In the genomic region with DNA sequence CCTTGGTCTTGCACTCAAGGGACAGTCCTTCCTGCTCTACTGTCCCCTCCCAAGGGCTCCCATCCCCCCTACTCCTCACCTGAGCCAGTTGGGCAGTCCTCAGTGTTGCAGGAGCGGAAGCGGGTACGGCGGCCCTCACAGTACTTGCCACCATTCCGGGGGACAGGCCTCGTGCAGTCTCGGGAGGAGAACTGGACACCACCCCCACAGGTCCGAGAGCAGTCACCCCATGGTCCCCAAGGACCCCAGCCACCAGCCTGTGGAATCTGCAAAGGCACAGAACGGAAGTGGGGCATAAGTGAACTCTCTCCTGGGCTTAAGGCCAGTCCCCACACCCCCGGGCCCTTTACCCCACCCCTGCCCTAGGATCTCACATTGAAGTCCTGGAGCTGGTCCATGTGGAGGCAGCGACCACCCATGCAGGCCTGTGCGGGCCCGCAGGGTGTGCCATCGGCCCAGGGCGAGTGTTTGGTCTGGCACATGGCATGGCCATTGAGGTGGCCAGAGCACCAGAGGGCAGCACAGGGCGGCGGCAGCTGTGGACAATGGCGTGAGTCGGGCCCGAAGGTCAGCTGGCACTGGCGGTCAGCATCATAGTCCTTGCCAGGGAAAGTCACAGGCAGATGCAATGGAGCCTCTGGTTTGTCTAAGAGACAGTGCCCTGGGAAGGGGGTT, we compare ENCODE assay signal across 15 cellular contexts. TPM values are rescaled to one million over a fixed set of nuclear protein-coding genes. Genes with fewer than 3 reads are reported as not detected.
DNase-seq lines count a peak whose midpoint lies in the region; ATAC-seq and TF ChIP-seq lines count a peak whose summit lies in the region.
"Had no signal": no experiment of that assay in that cellular context is flagged by ENCODE, and none has a peak within 500 bp of the region (broad histone marks: within the 10 kb centered on the region; RNA-seq: fewer than 3 reads in every experiment).

No MANE protein-coding gene starts in this region.

- H3K9me3 ChIP-seq in adrenal gland (replicated peaks in 1 of 3) (no peaks in the 10 kb centered on the region), right atrium auricular region (no peaks in the 10 kb centered on the region), psoas muscle (no peaks in the 10 kb centered on the region)
- H3K9me3 ChIP-seq: neutrophil had no signal

- H3K4me1 ChIP-seq in adrenal gland (replicated peaks in 1 of 2) (peaks cover 7 to 45% of the 10 kb centered on the region in 2 donors), right atrium auricular region (peaks cover 0 to 53% of the 10 kb centered on the region in 2 donors), psoas muscle (peaks cover 13% of the 10 kb centered on the region)

- H3K4me1 Mint-ChIP-seq in Calu3 (ENCODE audit: low read depth, unreplicated experiment), result peaks cover 18% of the 10 kb centered on the region

- TF ChIP-seq POLR2A in adrenal gland (IDR thresholded peaks at IDR 0.05), result peak in 1 of 2 donors; percentile 13

- TF ChIP-seq CTCF in Calu3 (IDR thresholded peaks at IDR 0.05; ENCODE audit: unreplicated experiment), result peak; percentile 22
- peak in 5 of 6 experiments; percentile 34 to 52 (median 48) for TF ChIP-seq CTCF in adrenal gland (IDR thresholded peaks at IDR 0.05)
- no peak for TF ChIP-seq CTCF in right atrium auricular region (IDR thresholded peaks at IDR 0.05)
- TF ChIP-seq CTCF in psoas muscle (IDR thresholded peaks at IDR 0.05), result peak; percentile 27

- no peaks in the 10 kb centered on the region for H3K9me3 Mint-ChIP-seq in Calu3 (ENCODE audit: low read depth, unreplicated experiment)
- H3K9me3 Mint-ChIP-seq: activated T-helper 2 cell treated with anti-CD3 and anti-CD28 coated beads, Interferon-gamma antibody, Interleukin-2, Interleukin-4, amounts not matched to agents 10 μg/mL and 5 μg/mL and 100 μg/mL, durations not matched to agents 14 hours and 24 hours and 36 hours; CD8-positive, alpha-beta memory T cell; stimulated activated naive CD8-positive, alpha-beta T cell treated with anti-CD3 and anti-CD28 coated beads, Interleukin-15, Interleukin-2, amounts not matched to agents 100 ng/mL and 50 ng/mL, for 24 hours had no signal

- DNase-seq in Calu3, result peak; percentile 50
- DNase-seq in adrenal gland, result peak; percentile 65 to 91 (median 86)
- no peak for DNase-seq in right atrium auricular region (ENCODE audit: low spot score)
- peak; percentile 70 to 85 for DNase-seq in psoas muscle
- DNase-seq in H7, result no peak
- no peak for DNase-seq in NCI-H1105 treated with DMSO at 0.1 percent for 48 hours (lab: John Stamatoyannopoulos, UW)
- DNase-seq: CD8-positive, alpha-beta memory T cell; NCI-H1694; stimulated activated CD4-positive, alpha-beta T cell treated with anti-CD3 and anti-CD28 coated beads, Interleukin-4, amount 100 ng/mL, for 24 hours had no signal

- no TSS peak for BruUV-seq in Calu3 (replicated peaks; lab: Mats Ljungman, UMichigan)

- 61 to 73% (median 68%) methylated on average over 13 to 21 of the region's 21 CpGs for WGBS in adrenal gland, 4 donors
- WGBS in psoas muscle, 3 donors, result 45 to 54% (median 52%) methylated on average over 21 of the region's 21 CpGs

- H3K27ac ChIP-seq in adrenal gland (peak overlapping the region in 2 of 5 donors; percentile 32 to 50), right atrium auricular region (peak overlapping the region; percentile 29 to 33), psoas muscle (peak overlapping the region; percentile 42)
- H3K27ac ChIP-seq: neutrophil had no signal

- H3K27ac Mint-ChIP-seq in Calu3 (ENCODE audit: unreplicated experiment), result no peak overlapping the region
- H3K27ac Mint-ChIP-seq: activated T-helper 2 cell treated with anti-CD3 and anti-CD28 coated beads, Interferon-gamma antibody, Interleukin-2, Interleukin-4, amounts not matched to agents 10 μg/mL and 5 μg/mL and 100 μg/mL, durations not matched to agents 14 hours and 24 hours and 36 hours had no signal

- H3K27me3 ChIP-seq in adrenal gland, result no peaks in the 10 kb centered on the region
- H3K27me3 ChIP-seq in right atrium auricular region, result no peaks in the 10 kb centered on the region
- H3K27me3 ChIP-seq in psoas muscle (ENCODE audit: insufficient read depth in 3 of 3, low read length in 2 of 3), result no peaks in the 10 kb centered on the region
- H3K27me3 ChIP-seq in H7 (ENCODE audit: control insufficient read depth, insufficient read depth, low read length), result no peaks in the 10 kb centered on the region
- H3K27me3 ChIP-seq: neutrophil had no signal

- no peak overlapping the region for H3K4me3 Mint-ChIP-seq in Calu3 (ENCODE audit: low read depth, unreplicated experiment)
- H3K4me3 Mint-ChIP-seq: stimulated activated naive CD8-positive, alpha-beta T cell treated with anti-CD3 and anti-CD28 coated beads, Interleukin-15, Interleukin-2, amounts not matched to agents 100 ng/mL and 50 ng/mL, for 24 hours had no signal

- H3K36me3 ChIP-seq in adrenal gland (replicated peaks in 1 of 2), result no peaks in the 10 kb centered on the region
- peaks cover 45% of the 10 kb centered on the region for H3K36me3 ChIP-seq in right atrium auricular region
- no peaks in the 10 kb centered on the region for H3K36me3 ChIP-seq in psoas muscle (ENCODE audit: insufficient read depth in 1 of 2, low read depth in 1 of 2)
- peaks cover 21% of the 10 kb centered on the region for H3K36me3 ChIP-seq in H7 (replicated peaks; ENCODE audit: control insufficient read depth, insufficient read depth, low read length)
- H3K36me3 ChIP-seq: neutrophil had no signal

- ATAC-seq in psoas muscle, result peak; percentile 82 to 85 (median 84)
- no peak for ATAC-seq in GM19328 (IDR thresholded peaks at IDR 0.05; ENCODE audit: unreplicated experiment)
- ATAC-seq in GM19395 (IDR thresholded peaks at IDR 0.05; ENCODE audit: unreplicated experiment), result no peak

- H3K4me3 ChIP-seq in adrenal gland, result no peak overlapping the region
- peak overlapping the region; percentile 5 to 23 for H3K4me3 ChIP-seq in right atrium auricular region
- peak overlapping the region; percentile 37 for H3K4me3 ChIP-seq in psoas muscle
- no peak overlapping the region for H3K4me3 ChIP-seq in H7 (ENCODE audit: insufficient read depth, low read depth, low read length)

- intact Hi-C loops in Calu3 (cut with micrococcal nuclease; ENCODE audit: unreplicated experiment) (loop anchor here (2.0 kb wide), 1 partner anchor 189 kb away; no protein-coding TSS in a partner anchor), adrenal gland (cut with DNase I) (loop anchor here (10.0 kb wide), 2 partner anchors 181 to 191 kb away; no protein-coding TSS in a partner anchor), psoas muscle (cut with DNase I) (loop anchor here in 1 of 2 donors (5.0 kb wide), 1 partner anchor 189 kb away; no protein-coding TSS in a partner anchor)

- no peaks in the 10 kb centered on the region for H3K36me3 Mint-ChIP-seq in Calu3 (ENCODE audit: insufficient read depth, unreplicated experiment)

- peaks cover 34% of the 10 kb centered on the region for H3K27me3 Mint-ChIP-seq in Calu3 (ENCODE audit: unreplicated experiment)
- H3K27me3 Mint-ChIP-seq: stimulated activated naive CD8-positive, alpha-beta T cell treated with anti-CD3 and anti-CD28 coated beads, Interleukin-15, Interleukin-2, amounts not matched to agents 100 ng/mL and 50 ng/mL, for 24 hours had no signal

- CTCF ChIA-PET in Calu3 (lab: Charles Lee), result interaction anchor here (0.6 to 1.6 kb wide), 3 partner anchors 32 to 188 kb away, joined by 4 to 8 read pairs (median 6); partner anchors contain the start of gene TOMM40L

RNA-seq across cellular contexts. Expression of gene ADAMTS4, which starts 5.2 kb away (rescaled TPM):
- not detected in 2 replicates for total RNA-seq in Calu3 (2022)
- 10 to 100 TPM in 6 of 8 donors, 1 to 10 TPM in 2; 1.1 to 29.2 (median 10.8) TPM for total RNA-seq in adrenal gland
- polyA plus RNA-seq in adrenal gland, result 10 to 100 TPM in 1 of 3 donors, 1 to 10 TPM in 2; 1.7 to 16.1 (median 9.3) TPM
- 10 to 100 TPM; 12.6 to 19.5 TPM for total RNA-seq in right atrium auricular region
- total RNA-seq in psoas muscle, result 1 to 10 TPM; 1.3 to 8.9 (median 5.2) TPM
- 1 to 10 TPM in 1 of 3 donors, under 1 TPM in 2; 0.88 to 1.3 (median 0.92) TPM for polyA plus RNA-seq in psoas muscle
- total RNA-seq in H7 (2014; rRNA removed; shearing (Covaris generic)), result 9.0 and 11.7 TPM in 2 replicates
- total RNA-seq: HT1080 had no signal

RNA-seq across cellular contexts. Expression of gene NDUFS2, which starts 8.5 kb away (rescaled TPM):
- 91.3 and 98.3 TPM in 2 replicates for total RNA-seq in Calu3 (2022)
- 100 to 1,000 TPM; 133 to 305 (median 174) TPM for total RNA-seq in adrenal gland
- polyA plus RNA-seq in adrenal gland, result 100 to 1,000 TPM in 1 of 3 donors, 10 to 100 TPM in 2; 78.3 to 175 (median 99.2) TPM
- 100 to 1,000 TPM; 148 to 311 TPM for total RNA-seq in right atrium auricular region
- total RNA-seq in psoas muscle, result 100 to 1,000 TPM; 204 to 336 (median 272) TPM
- polyA plus RNA-seq in psoas muscle, result 100 to 1,000 TPM; 207 to 270 (median 232) TPM
- 278 and 312 TPM in 2 replicates for total RNA-seq in H7 (2014; rRNA removed; shearing (Covaris generic))

RNA-seq across cellular contexts. Expression of gene B4GALT3, which starts 16.4 kb away (rescaled TPM):
- 51.9 and 59.2 TPM in 2 replicates for total RNA-seq in Calu3 (2022)
- 10 to 100 TPM; 25.8 to 34.2 (median 29.8) TPM for total RNA-seq in adrenal gland
- 10 to 100 TPM; 21.9 to 35.9 (median 26.6) TPM for polyA plus RNA-seq in adrenal gland
- 10 to 100 TPM; 24.3 to 32.7 TPM for total RNA-seq in right atrium auricular region
- 10 to 100 TPM; 16.3 to 32.8 (median 28.9) TPM for total RNA-seq in psoas muscle
- 10 to 100 TPM; 29.3 to 48.1 (median 30.9) TPM for polyA plus RNA-seq in psoas muscle
- 105 and 106 TPM in 2 replicates for total RNA-seq in H7 (2014; rRNA removed; shearing (Covaris generic))

RNA-seq across cellular contexts. Expression of gene FCER1G, which starts 21.4 kb away (rescaled TPM):
- total RNA-seq in Calu3 (2022) (not detected in 2 replicates), adrenal gland (100 to 1,000 TPM in 4 of 8 donors, 10 to 100 TPM in 4; 46.7 to 239 (median 92.4) TPM), right atrium auricular region (10 to 100 TPM; 16.8 to 77.8 TPM), psoas muscle (10 to 100 TPM in 2 of 4 donors, 1 to 10 TPM in 2; 3.3 to 11.3 (median 9.7) TPM)
- polyA plus RNA-seq in adrenal gland (100 to 1,000 TPM; 127 to 232 (median 180) TPM), psoas muscle (10 to 100 TPM in 2 of 3 donors, 1 to 10 TPM in 1; 8.3 to 23.5 (median 12.4) TPM)
- total RNA-seq in H7 (2014; rRNA removed; shearing (Covaris generic)), result 0.35 TPM in 1 of 2 replicates, not detected in the other

RNA-seq across cellular contexts. Expression of gene PPOX, which starts 27.5 kb away (rescaled TPM):
- total RNA-seq in Calu3 (2022) (25.7 and 27.1 TPM in 2 replicates), adrenal gland (10 to 100 TPM; 19.4 to 56.2 (median 33.3) TPM), right atrium auricular region (1 to 10 TPM; 8.3 to 9.6 TPM), psoas muscle (10 to 100 TPM in 1 of 4 donors, 1 to 10 TPM in 3; 4.8 to 12.8 (median 6.9) TPM)
- polyA plus RNA-seq in adrenal gland (100 to 1,000 TPM in 2 of 3 donors, 10 to 100 TPM in 1; 13.2 to 268 (median 150) TPM), psoas muscle (10 to 100 TPM in 1 of 3 donors, 1 to 10 TPM in 2; 6.0 to 13.1 (median 7.5) TPM)
- total RNA-seq in H7 (2014; rRNA removed; shearing (Covaris generic)), result 57.3 and 64.7 TPM in 2 replicates

Comparison
In these comparisons a context has a peak if more than half of its experiments do, and no peak if none do; other contexts are left out.
1. DNase-seq: peak in Calu3 (single experiment), adrenal gland (7 of 7) and psoas muscle (2 of 2); none in right atrium auricular region (single experiment), H7 (single experiment) and NCI-H1105 treated with DMSO at 0.1 percent for 48 hours (single experiment).
2. CTCF ChIP-seq: peak in Calu3 (single experiment), adrenal gland (5 of 6) and psoas muscle (single experiment); none in right atrium auricular region (0 of 2).
3. H3K4me3 ChIP-seq: peak in right atrium auricular region (2 of 2) and psoas muscle (single experiment); none in adrenal gland (0 of 4) and H7 (single experiment).
4. ATAC-seq: peak in psoas muscle (4 of 4); none in GM19328 (single experiment) and GM19395 (single experiment).